In the genomic region with DNA sequence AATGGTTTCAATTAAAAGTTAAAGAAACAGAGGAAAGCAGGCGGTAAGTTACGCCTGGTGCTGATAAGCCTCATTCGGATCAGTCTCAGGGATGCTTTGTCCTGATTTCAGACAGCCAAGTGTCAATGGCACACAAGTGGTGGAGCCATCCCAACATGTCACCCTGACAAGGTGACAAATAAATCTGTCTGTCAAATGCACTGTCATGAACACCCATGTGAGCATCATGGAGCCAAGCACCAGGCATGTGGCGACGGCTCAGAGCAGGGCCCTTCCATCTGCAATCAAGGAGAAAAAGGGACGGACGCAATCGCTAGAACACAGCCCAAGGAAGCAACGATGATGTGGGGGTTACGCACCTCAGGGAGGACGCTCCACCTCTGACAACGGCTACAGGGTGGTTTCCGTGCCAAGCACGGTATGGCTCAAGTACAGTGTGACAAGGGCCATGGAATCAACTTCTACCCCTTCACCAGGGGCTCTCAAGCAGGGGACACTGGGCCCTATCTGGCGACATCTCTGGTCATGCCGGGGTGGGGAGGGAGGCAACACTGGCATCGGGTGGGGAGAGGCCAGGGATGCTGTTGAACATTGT, we compare ENCODE assay signal across 17 cellular contexts.
A peak's percentile ranks its signal among the peaks of the same experiment; 100 is the strongest.
DNase-seq lines count a peak whose midpoint lies in the region; ATAC-seq and TF ChIP-seq lines count a peak whose summit lies in the region.
"Had no signal": no experiment of that assay in that cellular context is flagged by ENCODE, and none has a peak within 500 bp of the region (broad histone marks: within the 10 kb centered on the region; RNA-seq: fewer than 3 reads in every experiment).

No MANE protein-coding gene starts in this region.

- H3K4me3 ChIP-seq in GM23248 (peak overlapping the region; percentile 52; the same call in 1 of the 2 replicates), esophagus muscularis mucosa (peak overlapping the region in 1 of 4 donors; percentile 21), smooth muscle cell (no peak overlapping the region), adrenal gland (no peak overlapping the region), HAP-1 (no peak overlapping the region)
- H3K4me3 ChIP-seq: colonic mucosa had no signal

- TF ChIP-seq CTCF in esophagus muscularis mucosa (IDR thresholded peaks at IDR 0.05) (no peak), smooth muscle cell (IDR thresholded peaks at IDR 0.05; ENCODE audit: borderline replicate concordance, insufficient read depth, poor library complexity, severe bottlenecking) (no peak), adrenal gland (IDR thresholded peaks at IDR 0.05) (no peak)

- intact Hi-C loops in esophagus muscularis mucosa (cut with DNase I) (loop anchor here (5.0 kb wide), 1 partner anchor 53 kb away; no protein-coding TSS in a partner anchor), adrenal gland (cut with DNase I) (no loop called here)

- no peak overlapping the region for H2AFZ ChIP-seq in GM23248
- no peak overlapping the region for H2AFZ ChIP-seq in smooth muscle cell (ENCODE audit: low read depth)

- H3K36me3 ChIP-seq in GM23248 (ENCODE audit: low read depth) (no peaks in the 10 kb centered on the region), esophagus muscularis mucosa (peaks cover 0 to under 1% (median 0%) of the 10 kb centered on the region in 4 donors), smooth muscle cell (ENCODE audit: low read depth) (no peaks in the 10 kb centered on the region), adrenal gland (replicated peaks in 1 of 2) (no peaks in the 10 kb centered on the region), HAP-1 (replicated peaks) (no peaks in the 10 kb centered on the region; the same call in 1 of the 2 replicates)
- H3K36me3 ChIP-seq: colonic mucosa had no signal

- H3K79me2 ChIP-seq in GM23248 (ENCODE audit: insufficient read depth), result peaks cover 98% of the 10 kb centered on the region
- peaks cover 86% of the 10 kb centered on the region for H3K79me2 ChIP-seq in smooth muscle cell (ENCODE audit: low read depth)

- 67 to 70% methylated on average over 17 of the region's 17 CpGs for WGBS in GM23248 (ENCODE audit: low coverage in 1 of 2, low lambda C conversion rate in 2 of 2, missing lambda C conversion rate in 2 of 2), 2 experiments
- WGBS in esophagus muscularis mucosa, result 94% methylated on average over 17 of the region's 17 CpGs
- WGBS in smooth muscle cell (ENCODE audit: low lambda C conversion rate), result 87% methylated on average over 17 of the region's 17 CpGs
- WGBS in adrenal gland, 4 donors, result 89 to 96% (median 93%) methylated on average over 17 of the region's 17 CpGs

- no peaks in the 10 kb centered on the region for H3K9me2 ChIP-seq in GM23248 (ENCODE audit: insufficient read depth)

- no peaks in the 10 kb centered on the region for H3K9me3 ChIP-seq in GM23248 (ENCODE audit: low read depth)
- H3K9me3 ChIP-seq in esophagus muscularis mucosa, result no peaks in the 10 kb centered on the region
- H3K9me3 ChIP-seq in smooth muscle cell (replicated peaks; ENCODE audit: low read depth), result no peaks in the 10 kb centered on the region
- H3K9me3 ChIP-seq in adrenal gland (replicated peaks in 1 of 3), result no peaks in the 10 kb centered on the region
- H3K9me3 ChIP-seq in HAP-1, result no peaks in the 10 kb centered on the region
- H3K9me3 ChIP-seq: colonic mucosa had no signal

- no peak for DNase-seq in GM23248
- DNase-seq in esophagus muscularis mucosa (ENCODE audit: extremely low spot score), result no peak
- DNase-seq in mesenteric fat pad (ENCODE audit: low spot score), result peak; percentile 77
- no peak for DNase-seq in smooth muscle cell (lab: John Stamatoyannopoulos, UW; ENCODE audit: unreplicated experiment)
- no peak for DNase-seq in HPDE6-E6E7 (ENCODE audit: extremely low spot score)
- no peak for DNase-seq in adrenal gland
- DNase-seq in HAP-1 (ENCODE audit: low spot score in 2 of 2), result no peak
- DNase-seq: ACHN; activated B cell treated with CpG ODN at 0.5 μM for 24 hours; NCI-H187; NCI-H524; stimulated activated CD4-positive, alpha-beta T cell treated with anti-CD3 and anti-CD28 coated beads, Interleukin-4, amount 100 ng/mL, for 4 hours had no signal

- H4K20me1 ChIP-seq in GM23248 (ENCODE audit: insufficient read depth) (peaks cover 4% of the 10 kb centered on the region; the same call in 1 of the 2 replicates), smooth muscle cell (ENCODE audit: low read depth) (peaks cover 99% of the 10 kb centered on the region)

- H3K9ac ChIP-seq in GM23248, result peak overlapping the region; percentile 68; the same call in 1 of the 2 replicates
- peak overlapping the region; percentile 38 for H3K9ac ChIP-seq in smooth muscle cell (ENCODE audit: low read depth)

- H3K27ac ChIP-seq in GM23248 (peak overlapping the region; percentile 87), esophagus muscularis mucosa (replicated peaks in 1 of 4) (peak overlapping the region; percentile 81 to 87 (median 84)), smooth muscle cell (ENCODE audit: low read depth) (peak overlapping the region; percentile 83), adrenal gland (peak overlapping the region in 2 of 5 donors; percentile 59 to 63)
- H3K27ac ChIP-seq: colonic mucosa, HL-60 had no signal

- ATAC-seq in GM21576 (IDR thresholded peaks at IDR 0.05; ENCODE audit: unreplicated experiment), result no peak
- ATAC-seq: HCT116; stimulated activated effector memory CD8-positive, alpha-beta T cell treated with anti-CD3 and anti-CD28 coated beads, Interleukin-12 subunit alpha, Interleukin-12 subunit beta, amount 100 ng/mL, for 72 hours had no signal

- H3F3A ChIP-seq in GM23248 (ENCODE audit: insufficient read depth) (peaks cover 25% of the 10 kb centered on the region), smooth muscle cell (ENCODE audit: low read depth) (no peaks in the 10 kb centered on the region)

- H3K4me1 ChIP-seq in GM23248 (ENCODE audit: insufficient read depth) (peaks cover 34% of the 10 kb centered on the region), esophagus muscularis mucosa (peaks cover 68 to 92% (median 80%) of the 10 kb centered on the region in 4 donors), smooth muscle cell (ENCODE audit: low read depth) (peaks cover 26% of the 10 kb centered on the region), adrenal gland (replicated peaks in 1 of 2) (peaks cover 0 to 35% of the 10 kb centered on the region in 2 donors), HAP-1 (no peaks in the 10 kb centered on the region)

- no peak for TF ChIP-seq EP300 in esophagus muscularis mucosa (IDR thresholded peaks at IDR 0.05)

- TF ChIP-seq POLR2A in esophagus muscularis mucosa (IDR thresholded peaks at IDR 0.05; ENCODE audit: low read depth) (no peak), adrenal gland (IDR thresholded peaks at IDR 0.05) (no peak)

- H3K4me2 ChIP-seq in GM23248 (ENCODE audit: unreplicated experiment) (peak overlapping the region; percentile 75), smooth muscle cell (peak overlapping the region; percentile 77)

- H3K27me3 ChIP-seq in GM23248 (replicated peaks; ENCODE audit: insufficient read depth), result no peaks in the 10 kb centered on the region
- no peaks in the 10 kb centered on the region for H3K27me3 ChIP-seq in esophagus muscularis mucosa
- H3K27me3 ChIP-seq in smooth muscle cell (ENCODE audit: low read depth), result no peaks in the 10 kb centered on the region
- no peaks in the 10 kb centered on the region for H3K27me3 ChIP-seq in adrenal gland
- no peaks in the 10 kb centered on the region for H3K27me3 ChIP-seq in HAP-1 (ENCODE audit: low read depth)
- H3K27me3 ChIP-seq: colonic mucosa had no signal

- in situ Hi-C loops in GM23248 (cut with MboI), result no loop called here
- in situ Hi-C loops in HAP-1 (cut with MboI; ENCODE audit: low sequenced_read_pairs), result no loop called here
